Comparison of ENCODE assay signal across 25 cellular contexts in the genomic region with DNA sequence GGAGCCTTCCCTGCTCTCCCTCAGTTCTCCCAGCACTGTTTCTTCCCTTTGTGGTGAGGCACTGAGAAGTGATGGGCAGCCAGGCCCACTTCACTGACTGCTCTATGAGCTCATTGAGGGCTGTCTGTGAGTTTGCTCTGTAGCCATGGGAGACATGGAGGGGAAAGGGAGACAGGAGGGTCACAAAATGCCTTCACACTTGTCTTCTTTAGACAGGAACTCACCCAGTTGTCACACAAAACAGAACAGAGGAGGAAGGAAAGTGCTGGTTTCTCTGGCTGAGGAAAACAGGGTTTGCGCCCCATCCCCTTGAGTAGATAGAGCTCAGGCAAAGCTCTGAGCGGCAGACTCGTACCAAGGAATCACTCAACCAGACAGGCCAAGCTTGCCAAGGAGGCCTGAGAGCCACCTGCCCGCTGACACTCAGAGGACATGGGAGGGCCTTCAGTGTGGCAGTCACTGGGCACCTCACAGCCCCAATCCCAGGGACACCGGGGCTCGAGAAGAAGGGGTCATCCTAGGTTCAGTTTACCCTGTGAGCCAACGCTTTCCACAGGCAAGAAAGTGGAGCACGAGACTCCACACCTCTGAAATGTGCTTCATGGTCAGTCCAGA.
"Had no signal": no experiment of that assay in that cellular context is flagged by ENCODE, and none has a peak within 500 bp of the region (broad histone marks: within the 10 kb centered on the region; RNA-seq: fewer than 3 reads in every experiment).

No MANE protein-coding gene starts in this region.

- H3K36me3 Mint-ChIP-seq: activated naive CD8-positive, alpha-beta T cell treated with anti-CD3 and anti-CD28 coated beads, Interleukin-2, amount 10 ng/mL, durations not matched to agents 7 days and 5 days; WTC11 had no signal

- H3K4me3 ChIP-seq: adrenal gland, breast epithelium had no signal

- H3K9me3 Mint-ChIP-seq: activated naive CD8-positive, alpha-beta T cell treated with anti-CD3 and anti-CD28 coated beads, Interleukin-2, amount 10 ng/mL, durations not matched to agents 7 days and 5 days; activated T-cell treated with anti-CD3 and anti-CD28 coated beads, Interleukin-2, amount 50 U/mL, for 72 hours; activated T-helper 2 cell treated with anti-CD3 and anti-CD28 coated beads, Interferon-gamma antibody, Interleukin-2, Interleukin-4, amounts not matched to agents 10 μg/mL and 5 μg/mL and 100 μg/mL, durations not matched to agents 14 hours and 24 hours and 36 hours; WTC11 had no signal

- FAIRE-seq: RCC 7860 had no signal

- H3K9me3 ChIP-seq: adrenal gland, breast epithelium had no signal

- H3K27ac Mint-ChIP-seq: activated CD8-positive, alpha-beta T cell treated with anti-CD3 and anti-CD28 coated beads, Interleukin-2, amount 10 ng/mL, durations not matched to agents 7 days and 5 days; activated naive CD8-positive, alpha-beta T cell treated with anti-CD3 and anti-CD28 coated beads, Interleukin-2, amount 10 ng/mL, durations not matched to agents 7 days and 5 days; activated T-cell treated with anti-CD3 and anti-CD28 coated beads, Interleukin-2, amount 50 U/mL, for 72 hours; activated T-helper 2 cell treated with anti-CD3 and anti-CD28 coated beads, Interferon-gamma antibody, Interleukin-2, Interleukin-4, amounts not matched to agents 10 μg/mL and 5 μg/mL and 100 μg/mL, durations not matched to agents 14 hours and 24 hours and 36 hours; T-helper 17 cell; WTC11 had no signal

- H3K4me1 ChIP-seq: adrenal gland, breast epithelium had no signal

- DNase-seq: activated CD4-positive, alpha-beta T cell treated with anti-CD3 and anti-CD28 coated beads for 48 hours; activated CD4-positive, alpha-beta T cell treated with anti-CD3 and anti-CD28 coated beads, Interleukin-2, amount 50 U/mL, for 4 hours; activated CD4-positive, CD25-positive, alpha-beta regulatory T cell treated with anti-CD3 and anti-CD28 coated beads, Interleukin-2, amount 50 U/mL, for 72 hours; activated CD8-positive, alpha-beta T cell treated with anti-CD3 and anti-CD28 coated beads, Interleukin-2, amount 10 ng/mL, durations not matched to agents 7 days and 5 days; activated gamma-delta T cell treated with Interleukin-2 at 50 U/mL for 16 hours; activated naive CD4-positive, alpha-beta T cell treated with anti-CD3 and anti-CD28 coated beads, Interleukin-2, amount 50 U/mL, for 16 hours; activated naive CD8-positive, alpha-beta T cell treated with anti-CD3 and anti-CD28 coated beads, Interleukin-2, amount 10 ng/mL, durations not matched to agents 7 days and 5 days; activated T-cell treated with anti-CD3 and anti-CD28 coated beads, Interleukin-2, amount 50 U/mL, for 72 hours; adrenal gland; anterior cingulate cortex; KBM-7; NCI-H1092; NCI-H1436; NCI-H1694 treated with DMSO at 0.1 percent for 48 hours; NCI-H2029 treated with DMSO at 0.1 percent for 48 hours; NCI-H345; NCI-H510A treated with DMSO at 0.1 percent for 48 hours; PC-3; SHP77 treated with DMSO at 0.1 percent for 48 hours; T-helper 17 cell; T-helper 9 cell had no signal

- H3K36me3 ChIP-seq: adrenal gland, breast epithelium had no signal

- H3K4me1 Mint-ChIP-seq: activated naive CD8-positive, alpha-beta T cell treated with anti-CD3 and anti-CD28 coated beads, Interleukin-2, amount 10 ng/mL, durations not matched to agents 7 days and 5 days had no signal

- H3K4me3 Mint-ChIP-seq: activated CD8-positive, alpha-beta T cell treated with anti-CD3 and anti-CD28 coated beads, Interleukin-2, amount 10 ng/mL, durations not matched to agents 7 days and 5 days; activated naive CD8-positive, alpha-beta T cell treated with anti-CD3 and anti-CD28 coated beads, Interleukin-2, amount 10 ng/mL, durations not matched to agents 7 days and 5 days; activated T-cell treated with anti-CD3 and anti-CD28 coated beads, Interleukin-2, amount 50 U/mL, for 72 hours; T-helper 17 cell; WTC11 had no signal

- H3K27me3 ChIP-seq: adrenal gland, breast epithelium had no signal

- H3K27ac ChIP-seq: adrenal gland, breast epithelium had no signal
